Comparison of ENCODE assay signal across 1 cellular context in the genomic region with DNA sequence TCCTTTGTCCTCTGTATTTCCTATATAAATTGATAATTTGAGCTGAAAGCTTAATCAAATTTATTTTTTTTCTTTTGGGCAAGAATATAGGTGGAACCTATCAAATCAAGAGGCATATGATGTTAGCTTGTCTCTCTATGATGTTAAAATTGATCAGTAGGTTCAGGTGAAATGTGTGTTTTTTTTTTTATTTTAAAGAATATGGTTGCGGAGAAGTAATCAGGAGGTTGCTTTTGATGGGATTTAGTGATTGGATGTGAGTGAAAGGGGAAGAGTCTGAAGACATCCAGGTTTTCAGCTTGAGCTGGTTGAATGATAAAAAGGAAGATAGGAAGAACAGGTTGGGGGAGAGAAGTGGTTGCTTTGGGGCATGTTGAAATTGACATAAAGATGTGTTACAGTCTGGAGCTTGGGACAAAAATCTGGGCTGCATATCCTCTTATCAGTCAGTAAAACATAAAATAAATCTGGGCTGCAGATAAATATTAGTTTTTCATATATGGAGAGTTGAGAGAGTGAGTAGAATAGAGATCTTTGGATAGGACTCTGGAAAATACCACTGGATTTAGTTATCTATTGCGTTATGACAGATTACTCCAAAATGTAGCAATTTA.
TF ChIP-seq lines count a peak whose summit lies in the region.

No MANE protein-coding gene starts in this region.

TF ChIP-seq in K562, 482 proteins besides CTCF, POLR2A, EP300 and RAD21:
- TF ChIP-seq TAL1 (IDR thresholded peaks at IDR 0.05), result 0 out of 2 replicates have a peak, but pooled peaks have one; percentile 4
- TF ChIP-seq ZNF280B (CRISPR knock-in tag; IDR thresholded peaks at IDR 0.05), result no peak
- TF ChIP-seq PRMT5 (CRISPR knock-in tag; IDR thresholded peaks at IDR 0.05), result no peak
- 0 out of 2 replicates have a peak, but pooled peaks have one; percentile 18 for TF ChIP-seq TOE1 (IDR thresholded peaks at IDR 0.05; ENCODE audit: borderline replicate concordance)
- TF ChIP-seq TOE1 (CRISPR knock-in tag; IDR thresholded peaks at IDR 0.05; ENCODE audit: borderline replicate concordance, low read depth), result no peak
- TF ChIP-seq NCOR1 (IDR thresholded peaks at IDR 0.05), result peak; percentile 17; the same call in 1 of the 2 replicates
- peak in 1 of 2 experiments; percentile 44; a peak in 1 of 4 replicates for TF ChIP-seq BCLAF1 (IDR thresholded peaks at IDR 0.05; ENCODE audit: borderline replicate concordance in 1 of 2, control insufficient read depth in 1 of 2, low read depth in 2 of 2, low read length in 1 of 2)
- TF ChIP-seq ZBTB40 (IDR thresholded peaks at IDR 0.05), result 0 out of 2 replicates have a peak, but pooled peaks have one; percentile 16
- no peak for TF ChIP-seq ZBTB40 (CRISPR knock-in tag; IDR thresholded peaks at IDR 0.05)
- TF ChIP-seq BCOR (IDR thresholded peaks at IDR 0.05), result no peak
- TF ChIP-seq HLTF (IDR thresholded peaks at IDR 0.05), result 0 out of 2 replicates have a peak, but pooled peaks have one; percentile 34
- TF ChIP-seq FOXJ2 (tag; IDR thresholded peaks at IDR 0.05), result 0 out of 2 replicates have a peak, but pooled peaks have one; percentile 28
- no peak for TF ChIP-seq ETV6 (IDR thresholded peaks at IDR 0.05; ENCODE audit: borderline replicate concordance in 1 of 2, low read depth in 2 of 2, low read length in 1 of 2)
- no peak for TF ChIP-seq ETV6 (CRISPR knock-in tag; IDR thresholded peaks at IDR 0.05; ENCODE audit: borderline replicate concordance)
- 0 out of 4 replicates have a peak, but pooled peaks of 1 of the 2 experiments have one; percentile 7 for TF ChIP-seq HDAC1 (IDR thresholded peaks at IDR 0.05)
- 0 out of 4 replicates have a peak, but pooled peaks of 1 of the 2 experiments have one; percentile 23 for TF ChIP-seq TRIM24 (IDR thresholded peaks at IDR 0.05)
- peak; percentile 70; the same call in 1 of the 2 replicates for TF ChIP-seq TRIM25 (IDR thresholded peaks at IDR 0.05; ENCODE audit: borderline replicate concordance)
- TF ChIP-seq CEBPG (CRISPR knock-in tag; IDR thresholded peaks at IDR 0.05), result no peak
- TF ChIP-seq CEBPG (tag; conservative IDR thresholded peaks at IDR 0.05 in 1 of 2, IDR thresholded peaks at IDR 0.05 in 1 of 2), result peak; percentile 50 to 63; a peak in 3 of 4 replicates
- TF ChIP-seq SMARCA5 (IDR thresholded peaks at IDR 0.05), result peak; percentile 58; the same call in 1 of the 2 replicates
- peak; percentile 58 to 73 for TF ChIP-seq KDM1A (IDR thresholded peaks at IDR 0.05)
- no peak for TF ChIP-seq SAFB2 (IDR thresholded peaks at IDR 0.05; ENCODE audit: borderline replicate concordance, low read depth, low read length, severe bottlenecking)
- 0 out of 2 replicates have a peak, but pooled peaks have one; percentile 35 for TF ChIP-seq GATAD2B (IDR thresholded peaks at IDR 0.05; ENCODE audit: borderline replicate concordance)
- TF ChIP-seq HDAC3 (IDR thresholded peaks at IDR 0.05; ENCODE audit: borderline replicate concordance, partially characterized antibody), result peak; percentile 56
- 0 out of 2 replicates have a peak, but pooled peaks have one; percentile 48 for TF ChIP-seq THRAP3 (IDR thresholded peaks at IDR 0.05; ENCODE audit: borderline replicate concordance)
- TF ChIP-seq NFRKB (IDR thresholded peaks at IDR 0.05; ENCODE audit: low read depth), result 0 out of 2 replicates have a peak, but pooled peaks have one; percentile 37
- 0 out of 2 replicates have a peak, but pooled peaks have one; percentile 39 for TF ChIP-seq HDGF (IDR thresholded peaks at IDR 0.05)
- TF ChIP-seq, protein P1, sequence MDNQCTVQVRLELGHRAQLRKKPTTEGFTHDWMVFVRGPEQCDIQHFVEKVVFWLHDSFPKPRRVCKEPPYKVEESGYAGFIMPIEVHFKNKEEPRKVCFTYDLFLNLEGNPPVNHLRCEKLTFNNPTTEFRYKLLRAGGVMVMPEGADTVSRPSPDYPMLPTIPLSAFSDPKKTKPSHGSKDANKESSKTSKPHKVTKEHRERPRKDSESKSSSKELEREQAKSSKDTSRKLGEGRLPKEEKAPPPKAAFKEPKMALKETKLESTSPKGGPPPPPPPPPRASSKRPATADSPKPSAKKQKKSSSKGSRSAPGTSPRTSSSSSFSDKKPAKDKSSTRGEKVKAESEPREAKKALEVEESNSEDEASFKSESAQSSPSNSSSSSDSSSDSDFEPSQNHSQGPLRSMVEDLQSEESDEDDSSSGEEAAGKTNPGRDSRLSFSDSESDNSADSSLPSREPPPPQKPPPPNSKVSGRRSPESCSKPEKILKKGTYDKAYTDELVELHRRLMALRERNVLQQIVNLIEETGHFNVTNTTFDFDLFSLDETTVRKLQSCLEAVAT (IDR thresholded peaks at IDR 0.05), result peak; percentile 20 to 53; a peak in 1 of 4 replicates
- TF ChIP-seq HDAC2 (IDR thresholded peaks at IDR 0.05), result peak; percentile 36; the same call in 1 of the 2 replicates
- 0 out of 4 replicates have a peak, but pooled peaks of 1 of the 2 experiments have one; percentile 3 for TF ChIP-seq RCOR1 (IDR thresholded peaks at IDR 0.05; ENCODE audit: borderline replicate concordance in 1 of 2, low read depth in 2 of 2, low read length in 2 of 2)
- TF ChIP-seq CBX5 (IDR thresholded peaks at IDR 0.05; ENCODE audit: borderline replicate concordance, low read depth), result no peak
- TF ChIP-seq MIER1 (IDR thresholded peaks at IDR 0.05; ENCODE audit: low read depth), result 0 out of 2 replicates have a peak, but pooled peaks have one; percentile 14
- TF ChIP-seq YBX1 (IDR thresholded peaks at IDR 0.05), result 0 out of 2 replicates have a peak, but pooled peaks have one; percentile 8
